In the genomic region with DNA sequence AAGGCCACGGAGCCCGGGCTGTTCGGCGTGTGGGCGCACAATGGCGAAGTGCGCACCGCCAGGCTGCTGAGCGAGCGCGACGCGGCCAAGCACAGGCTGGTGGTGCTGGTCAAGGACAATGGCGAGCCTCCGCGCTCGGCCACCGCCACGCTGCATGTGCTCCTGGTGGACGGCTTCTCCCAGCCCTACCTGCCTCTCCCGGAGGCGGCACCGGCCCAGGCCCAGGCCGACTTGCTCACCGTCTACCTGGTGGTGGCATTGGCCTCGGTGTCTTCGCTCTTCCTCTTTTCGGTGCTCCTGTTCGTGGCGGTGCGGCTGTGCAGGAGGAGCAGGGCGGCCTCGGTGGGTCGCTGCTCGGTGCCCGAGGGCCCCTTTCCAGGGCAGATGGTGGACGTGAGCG, we compare ENCODE assay signal across 3 cellular contexts. TPM values are rescaled to one million over a fixed set of nuclear protein-coding genes. Genes with fewer than 3 reads are reported as not detected.
"Had no signal": no experiment of that assay in that cellular context is flagged by ENCODE, and none has a peak within 500 bp of the region (broad histone marks: within the 10 kb centered on the region; RNA-seq: fewer than 3 reads in every experiment).

No MANE protein-coding gene starts in this region.

RNA-seq across cellular contexts. Expression of gene PCDHB3, which starts 2.2 kb away (rescaled TPM):
- total RNA-seq: OCI-LY7 had no signal

RNA-seq across cellular contexts. Expression of gene PCDHB2, which starts 8.1 kb away (rescaled TPM):
- total RNA-seq: OCI-LY7 had no signal

RNA-seq across cellular contexts. Expression of gene PCDHB4, which starts 19.1 kb away (rescaled TPM):
- total RNA-seq: OCI-LY7 had no signal

RNA-seq across cellular contexts. Expression of gene PCDHB5, which starts 32.5 kb away (rescaled TPM):
- total RNA-seq: OCI-LY7, PC-9 had no signal

RNA-seq across cellular contexts. Expression of gene PCDHB6, which starts 47.4 kb away (rescaled TPM):
- total RNA-seq: OCI-LY7, PC-3, PC-9 had no signal
